9 cellular contexts compared by ENCODE assay signal in the genomic region with DNA sequence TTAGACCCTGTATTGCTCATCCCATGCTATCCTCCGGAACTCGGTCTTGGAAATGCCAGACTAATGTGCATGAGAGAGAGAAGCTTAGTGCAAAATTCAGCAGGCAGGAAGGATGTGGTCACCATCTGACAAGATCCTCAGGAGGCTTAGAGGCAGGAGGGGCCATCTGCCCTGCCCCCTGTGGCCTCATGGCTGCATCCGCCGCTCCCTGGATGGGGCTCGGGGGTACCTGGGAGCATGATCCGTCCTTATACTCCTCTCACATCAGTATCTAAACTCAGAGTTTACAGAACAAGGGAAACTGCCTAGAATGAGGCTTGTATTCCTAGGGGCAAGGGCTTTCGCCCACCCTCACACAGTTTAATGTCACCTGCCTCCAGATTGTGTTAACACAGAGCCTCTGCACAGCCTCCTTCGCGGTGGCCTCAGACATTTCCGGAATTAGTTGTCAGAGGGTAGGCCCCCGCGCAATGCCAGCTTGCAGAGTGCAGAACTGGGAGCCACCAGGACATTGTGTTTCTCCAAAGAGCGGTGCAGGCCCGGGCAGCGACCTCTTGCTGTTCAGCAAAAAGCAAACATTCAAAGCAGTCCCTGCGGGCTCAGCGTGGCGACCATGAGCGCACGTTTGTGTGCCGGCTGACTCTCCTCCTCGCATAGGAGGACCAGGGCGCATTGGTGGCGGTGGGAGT. TPM values are rescaled to one million over a fixed set of nuclear protein-coding genes. Genes with fewer than 3 reads are reported as not detected.
DNase-seq lines count a peak whose midpoint lies in the region; ATAC-seq, FAIRE-seq and TF ChIP-seq lines count a peak whose summit lies in the region.
"Had no signal": no experiment of that assay in that cellular context is flagged by ENCODE, and none has a peak within 500 bp of the region (broad histone marks: within the 10 kb centered on the region; RNA-seq: fewer than 3 reads in every experiment).

No MANE protein-coding gene starts in this region.

- H3K4me1 Mint-ChIP-seq in brain, result peaks cover 28% of the 10 kb centered on the region

- H3K4me3 ChIP-seq in pancreas, result no peak overlapping the region
- H3K4me3 ChIP-seq: A549 had no signal

- H3K36me3 Mint-ChIP-seq in brain, result peaks cover 3% of the 10 kb centered on the region

- H3K4me3 Mint-ChIP-seq in brain, result no peak overlapping the region

- peaks cover 7 to 20% (median 11%) of the 10 kb centered on the region in 5 experiments for H3K9me3 Mint-ChIP-seq in brain

- TF ChIP-seq CTCF in brain (conservative IDR thresholded peaks at IDR 0.05) (no peak), pancreas (IDR thresholded peaks at IDR 0.05) (no peak)

- intact Hi-C loops in pancreas (cut with DNase I), result no loop called here

- DNase-seq in NCI-H510A treated with DMSO at 0.1 percent for 48 hours (lab: John Stamatoyannopoulos, UW), result peak; percentile 2
- DNase-seq in NCI-H510A (lab: John Stamatoyannopoulos, UW), result no peak
- peak; percentile 80 for DNase-seq in SKM-1 treated with dmso at 0.1 percent for 144 hours (lab: John Stamatoyannopoulos, UW; ENCODE audit: unreplicated experiment)
- DNase-seq in stimulated activated CD8-positive, alpha-beta memory T cell treated with anti-CD3 and anti-CD28 coated beads, Interleukin-15, amount 100 ng/mL, for 1 hour (ENCODE audit: low read depth), result peak; percentile 4
- DNase-seq in NCI-H345 treated with DMSO at 0.1 percent for 48 hours (lab: John Stamatoyannopoulos, UW; ENCODE audit: unreplicated experiment), result no peak
- no peak for DNase-seq in pancreas

- no peaks in the 10 kb centered on the region for H3K27me3 ChIP-seq in pancreas

- 55 to 67% methylated on average over 24 of the region's 24 CpGs for WGBS in pancreas, 2 donors

- peaks cover 8% of the 10 kb centered on the region for H3K27me3 Mint-ChIP-seq in brain

- H3K9me3 ChIP-seq in pancreas, result no peaks in the 10 kb centered on the region
- H3K9me3 ChIP-seq: A549 had no signal

- H3K36me3 ChIP-seq in pancreas, result no peaks in the 10 kb centered on the region

- H3K27ac Mint-ChIP-seq in brain, result peak overlapping the region in 3 of 5 experiments; percentile 14 to 78 (median 71)

- ATAC-seq in GM21423 (IDR thresholded peaks at IDR 0.05; ENCODE audit: unreplicated experiment), result no peak
- no peak for ATAC-seq in pancreas
- ATAC-seq: A549 had no signal

- no peak for FAIRE-seq in pancreas (lab: Jason Lieb, UNC)
- FAIRE-seq: A549 had no signal

- H3K4me1 ChIP-seq in pancreas, result no peaks in the 10 kb centered on the region
- H3K4me1 ChIP-seq: A549 had no signal

- H3K27ac ChIP-seq in pancreas, result no peak overlapping the region
- H3K27ac ChIP-seq: A549 had no signal

RNA-seq across cellular contexts. Expression of gene GPR12, which starts 39.2 kb away (rescaled TPM):
- polyA plus RNA-seq in brain (ENCODE audit: insufficient read depth, low read depth, low replicate concordance) (1.6 TPM), pancreas (under 1 TPM in 1 of 2 donors, not detected in 1; 0.05 TPM)
- total RNA-seq in pancreas, result not detected
- polyA plus RNA-seq: A549 had no signal

Comparison
In these comparisons a context has a peak if more than half of its experiments do, and no peak if none do; other contexts are left out.
1. DNase-seq: peak in NCI-H510A treated with DMSO at 0.1 percent for 48 hours (single experiment), SKM-1 treated with dmso at 0.1 percent for 144 hours (single experiment) and stimulated activated CD8-positive, alpha-beta memory T cell treated with anti-CD3 and anti-CD28 coated beads, Interleukin-15, amount 100 ng/mL, for 1 hour (single experiment); none in NCI-H510A (single experiment), NCI-H345 treated with DMSO at 0.1 percent for 48 hours (single experiment) and pancreas (0 of 6).